Comparison of ENCODE assay signal across 8 cellular contexts in the genomic region with DNA sequence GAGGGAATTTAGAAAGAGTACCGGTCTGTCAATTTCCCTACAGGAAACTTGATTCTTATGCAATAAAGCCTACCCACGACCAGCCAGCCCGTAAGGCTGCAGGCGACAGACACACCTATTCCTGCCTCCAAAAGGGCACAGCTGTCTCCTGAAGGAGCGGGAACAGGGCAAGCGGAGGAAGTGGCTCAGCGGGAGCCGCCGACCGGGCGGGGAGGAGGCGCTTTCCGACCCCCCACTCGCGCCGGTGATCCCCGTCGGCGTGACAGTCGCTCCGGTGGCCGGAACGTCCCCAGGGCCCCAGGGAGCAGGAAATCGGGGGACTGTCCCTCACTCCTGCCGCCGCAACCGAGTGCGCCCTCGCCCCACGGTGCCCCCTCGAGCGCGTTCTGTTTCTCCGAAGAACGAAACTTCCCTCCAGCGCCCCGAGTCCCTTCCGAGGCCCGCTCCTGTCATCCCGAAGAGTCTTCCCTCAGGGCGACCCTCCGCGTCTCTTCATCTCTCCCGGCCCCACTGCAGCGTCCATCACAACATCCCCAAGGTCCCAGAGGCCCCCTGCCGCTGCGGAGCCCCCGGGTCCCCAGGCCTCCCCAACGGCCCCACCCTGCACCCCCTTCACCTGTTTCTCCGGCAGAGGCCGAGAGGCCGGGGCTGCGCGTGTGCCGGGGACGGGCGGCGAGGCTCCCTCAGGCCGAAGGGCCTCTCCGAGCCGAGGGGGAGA. TPM values are rescaled to one million over a fixed set of nuclear protein-coding genes. Genes with fewer than 3 reads are reported as not detected.
A peak's percentile ranks its signal among the peaks of the same experiment; 100 is the strongest.
DNase-seq lines count a peak whose midpoint lies in the region; ATAC-seq and TF ChIP-seq lines count a peak whose summit lies in the region.

No MANE protein-coding gene starts in this region.

- H3K4me3 ChIP-seq in BLaER1 (peak overlapping the region; percentile 84), esophagus (ENCODE audit: low read depth in 1 of 2, low read length in 2 of 2) (peak overlapping the region; percentile 94 to 97)
- peak overlapping the region; percentile 65 for H3K4me3 ChIP-seq in naive thymus-derived CD4-positive, alpha-beta T cell (ENCODE audit: low read length)

- POLR2A ChIA-PET in naive thymus-derived CD4-positive, alpha-beta T cell (lab: Charles Lee), result interaction anchor here (0.6 to 4.0 kb wide), 51 partner anchors 7 to 1096 kb away, joined by 3 to 51 read pairs (median 4); partner anchors contain the start of genes CAVIN1, DNAJC7, GHDC and MLX

- H3K9me3 ChIP-seq in BLaER1 (no peaks in the 10 kb centered on the region), esophagus (ENCODE audit: control insufficient read depth in 2 of 2, insufficient read depth in 1 of 2, low read depth in 1 of 2, low read length in 1 of 2) (no peaks in the 10 kb centered on the region)
- H3K9me3 ChIP-seq in naive thymus-derived CD4-positive, alpha-beta T cell (ENCODE audit: control insufficient read depth in 2 of 3, low read length in 3 of 3), result no peaks in the 10 kb centered on the region

- H3K27me3 ChIP-seq in BLaER1 (peaks cover 15% of the 10 kb centered on the region; the same call in 1 of the 2 replicates), esophagus (ENCODE audit: control insufficient read depth in 1 of 2, insufficient read depth in 2 of 2, low read length in 2 of 2) (no peaks in the 10 kb centered on the region)
- H3K27me3 ChIP-seq in naive thymus-derived CD4-positive, alpha-beta T cell (ENCODE audit: control insufficient read depth in 2 of 2, insufficient read depth in 2 of 2, low read length in 2 of 2), result no peaks in the 10 kb centered on the region

- H3K36me3 Mint-ChIP-seq in naive thymus-derived CD4-positive, alpha-beta T cell, result peaks cover 0 to 9% (median 0%) of the 10 kb centered on the region in 5 donors
- H3K36me3 Mint-ChIP-seq in type B pancreatic cell, result peaks cover 3% of the 10 kb centered on the region

- H3K27ac ChIP-seq in BLaER1, result peak overlapping the region; percentile 70
- H3K27ac ChIP-seq in esophagus (ENCODE audit: low read depth in 2 of 2, low read length in 1 of 2), result peak overlapping the region; percentile 99
- H3K27ac ChIP-seq in naive thymus-derived CD4-positive, alpha-beta T cell (ENCODE audit: low read depth, low read length), result peak overlapping the region; percentile 94

- H3K27ac Mint-ChIP-seq in naive thymus-derived CD4-positive, alpha-beta T cell, result peak overlapping the region; percentile 99 to 100 (median 100)
- H3K27ac Mint-ChIP-seq in type B pancreatic cell, result peak overlapping the region; percentile 97

- intact Hi-C loops in naive thymus-derived CD4-positive, alpha-beta T cell (cut with micrococcal nuclease), result loop anchor here (1.0 to 10.0 kb wide), 18 partner anchors 18 to 999 kb away; partner anchors contain the start of genes ATP6V0A1 (in 2 of the 2), DNAJC7 (in 2 of the 2), RETREG3 (in 2 of the 2) and TUBG1 (in 2 of the 2)

- peaks cover 0 to 4% (median 0%) of the 10 kb centered on the region in 11 donors for H3K9me3 Mint-ChIP-seq in naive thymus-derived CD4-positive, alpha-beta T cell
- no peaks in the 10 kb centered on the region for H3K9me3 Mint-ChIP-seq in type B pancreatic cell

- H3K4me2 ChIP-seq in BLaER1, result peak overlapping the region; percentile 94

- H3K4me3 Mint-ChIP-seq in naive thymus-derived CD4-positive, alpha-beta T cell, result peak overlapping the region; percentile 87 to 99 (median 96)
- peak overlapping the region; percentile 99 for H3K4me3 Mint-ChIP-seq in type B pancreatic cell

- TF ChIP-seq CTCF in type B pancreatic cell (conservative IDR thresholded peaks at IDR 0.05) (no peak), GM13977 (IDR thresholded peaks at IDR 0.05; ENCODE audit: extremely low read depth, insufficient read depth, missing control alignments) (no peak)

- in situ Hi-C loops in GM13977 (cut with MboI; ENCODE audit: low pct_unique_long_range_greater_than_20kb, low sequenced_read_pairs, unreplicated experiment), result no loop called here

- CTCF ChIA-PET in naive thymus-derived CD4-positive, alpha-beta T cell (lab: Charles Lee), result interaction anchor here (0.9 to 2.4 kb wide), 11 partner anchors 9 to 139 kb away, joined by 3 to 11 read pairs (median 4); no protein-coding TSS in a partner anchor

- H3K9ac ChIP-seq in BLaER1, result peak overlapping the region; percentile 78

- ATAC-seq in GM21723 (IDR thresholded peaks at IDR 0.05; ENCODE audit: unreplicated experiment), result peak; percentile 7
- no peak for ATAC-seq in naive thymus-derived CD4-positive, alpha-beta T cell

- H3K36me3 ChIP-seq in BLaER1 (no peaks in the 10 kb centered on the region), esophagus (ENCODE audit: control insufficient read depth in 2 of 2, insufficient read depth in 2 of 2, low read length in 1 of 2) (no peaks in the 10 kb centered on the region)
- H3K36me3 ChIP-seq in naive thymus-derived CD4-positive, alpha-beta T cell (ENCODE audit: control insufficient read depth in 2 of 3, insufficient read depth in 3 of 3, low read length in 3 of 3), result peaks cover 0 to 7% (median 0%) of the 10 kb centered on the region in 3 experiments

- peaks cover 0 to 3% (median 0%) of the 10 kb centered on the region in 5 donors for H3K27me3 Mint-ChIP-seq in naive thymus-derived CD4-positive, alpha-beta T cell
- H3K27me3 Mint-ChIP-seq in type B pancreatic cell, result no peaks in the 10 kb centered on the region

- peak; percentile 56 to 80 for DNase-seq in NCI-H2081 (lab: John Stamatoyannopoulos, UW)
- DNase-seq in activated CD8-positive, alpha-beta memory T cell treated with anti-CD3 and anti-CD28 coated beads for 4 hours (ENCODE audit: low read depth in 2 of 2), result peak; percentile 3 to 6
- DNase-seq in naive thymus-derived CD4-positive, alpha-beta T cell, result peak in 7 of 9 donors; percentile 28 to 63 (median 40)
- no peak for DNase-seq in type B pancreatic cell (ENCODE audit: extremely low spot score, unreplicated experiment)
- DNase-seq in GM13977 (ENCODE audit: low spot score), result no peak

- H3K4me1 ChIP-seq in BLaER1 (peaks cover 23% of the 10 kb centered on the region), esophagus (ENCODE audit: control insufficient read depth in 2 of 2, insufficient read depth in 2 of 2, low read length in 1 of 2) (peaks cover 0 to 2% of the 10 kb centered on the region in 2 donors)
- H3K4me1 ChIP-seq in naive thymus-derived CD4-positive, alpha-beta T cell (ENCODE audit: control insufficient read depth in 2 of 2, insufficient read depth in 2 of 2, low read length in 2 of 2), result peaks cover 13 to 20% of the 10 kb centered on the region in 2 donors

- H4K20me1 ChIP-seq in BLaER1, result peaks cover 48% of the 10 kb centered on the region

- WGBS in esophagus, 2 donors, result 0% methylated on average over 51 to 61 of the region's 61 CpGs

- peaks cover 42 to 65% (median 55%) of the 10 kb centered on the region in 7 donors for H3K4me1 Mint-ChIP-seq in naive thymus-derived CD4-positive, alpha-beta T cell
- peaks cover 18% of the 10 kb centered on the region for H3K4me1 Mint-ChIP-seq in type B pancreatic cell (ENCODE audit: unreplicated experiment)

RNA-seq across cellular contexts. Expression of gene STAT3, which starts 0.4 kb away (rescaled TPM):
- 10 to 100 TPM; 30.8 to 64.2 TPM for polyA plus RNA-seq in esophagus
- total RNA-seq in naive thymus-derived CD4-positive, alpha-beta T cell, result 100 to 1,000 TPM; 133 to 275 (median 231) TPM
- polyA plus RNA-seq in naive thymus-derived CD4-positive, alpha-beta T cell, result 100 to 1,000 TPM; 159 to 189 TPM
- 64.9 and 80.1 TPM in 2 replicates for total RNA-seq in type B pancreatic cell (ENCODE audit: low replicate concordance)

RNA-seq across cellular contexts. Expression of gene CAVIN1, which starts 35.2 kb away (rescaled TPM):
- 10 to 100 TPM; 40.0 to 60.4 TPM for polyA plus RNA-seq in esophagus
- 1 to 10 TPM in 2 of 5 experiments, under 1 TPM in 1, not detected in 2; 0.32 to 3.8 (median 1.1) TPM for total RNA-seq in naive thymus-derived CD4-positive, alpha-beta T cell
- polyA plus RNA-seq in naive thymus-derived CD4-positive, alpha-beta T cell, result under 1 TPM; 0.25 to 0.81 TPM
- total RNA-seq in type B pancreatic cell (ENCODE audit: low replicate concordance), result 21.9 and 49.0 TPM in 2 replicates

Comparison
In these comparisons a context has a peak if more than half of its experiments do, and no peak if none do; other contexts are left out.
1. DNase-seq: peak in NCI-H2081 (2 of 2), activated CD8-positive, alpha-beta memory T cell treated with anti-CD3 and anti-CD28 coated beads for 4 hours (2 of 2) and naive thymus-derived CD4-positive, alpha-beta T cell (7 of 9); none in type B pancreatic cell (single experiment) and GM13977 (single experiment).
2. Peak in every context shown above with its lines, with median percentiles within 50 percentile points of each other: H3K27ac ChIP-seq and H3K4me3 ChIP-seq.